Comparison of ENCODE assay signal across 9 cellular contexts in the genomic region with DNA sequence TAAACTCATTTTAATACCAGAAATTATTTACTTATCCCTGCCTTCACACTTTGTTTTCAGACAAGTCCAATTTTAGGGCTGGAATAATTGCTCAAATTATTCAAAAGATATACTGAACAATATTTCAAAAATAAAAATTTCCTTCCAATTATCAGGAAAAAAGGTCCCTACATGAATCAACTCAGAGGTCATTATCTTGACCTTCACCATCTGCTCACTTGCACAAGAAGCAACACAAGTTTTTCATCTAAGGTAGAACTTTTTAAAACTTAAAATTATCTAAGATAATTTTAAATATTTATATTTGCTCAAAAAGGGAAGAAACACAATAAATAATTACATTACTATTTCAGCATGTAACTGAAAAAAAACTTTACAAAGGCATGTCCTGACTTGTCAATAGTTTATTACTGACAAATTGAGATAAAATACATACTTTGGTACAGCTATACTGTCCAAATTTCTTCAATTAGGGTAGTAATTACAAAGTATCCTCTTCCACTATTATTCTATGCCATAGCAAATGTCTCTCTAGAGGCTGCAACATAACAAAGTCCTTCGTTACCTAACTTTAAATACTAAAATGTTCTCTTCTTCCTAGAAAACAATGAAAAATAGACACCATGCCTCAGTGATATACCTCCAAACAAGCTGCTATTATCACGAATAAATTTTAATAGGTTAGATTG. TPM values are rescaled to one million over a fixed set of nuclear protein-coding genes. Genes with fewer than 3 reads are reported as not detected.
A peak's percentile ranks its signal among the peaks of the same experiment; 100 is the strongest.
DNase-seq lines count a peak whose midpoint lies in the region; ATAC-seq and TF ChIP-seq lines count a peak whose summit lies in the region.
"Had no signal": no experiment of that assay in that cellular context is flagged by ENCODE, and none has a peak within 500 bp of the region (broad histone marks: within the 10 kb centered on the region; RNA-seq: fewer than 3 reads in every experiment).

No MANE protein-coding gene starts in this region.

- ATAC-seq in CD8-positive, alpha-beta T cell = no peak
- no peak for ATAC-seq in natural killer cell treated with Interleukin-12 subunit alpha and Interleukin-12 subunit beta and Interleukin-15 and Interleukin-18, amount 100 ng/mL, for 72 hours
- ATAC-seq in HG03342 (IDR thresholded peaks at IDR 0.05; ENCODE audit: unreplicated experiment) = no peak

- peak overlapping the region; percentile 95 for H3K4me3 Mint-ChIP-seq in CD8-positive, alpha-beta T cell
- H3K4me3 Mint-ChIP-seq in natural killer cell treated with Interleukin-12 subunit alpha and Interleukin-12 subunit beta and Interleukin-15 and Interleukin-18, amount 100 ng/mL, for 72 hours = peak overlapping the region; percentile 91

- no peak overlapping the region for H3K9ac ChIP-seq in HUES64 (ENCODE audit: low read depth, low read length)

- intact Hi-C loops in CD8-positive, alpha-beta T cell (cut with DNase I, micrococcal nuclease) = loop anchor here in 1 of 2 experiments (5.0 kb wide), 1 partner anchor 128 kb away; no protein-coding TSS in a partner anchor
- intact Hi-C loops in cardiac septum (cut with DNase I) = no loop called here

- peaks cover 46% of the 10 kb centered on the region for H3K4me1 Mint-ChIP-seq in CD8-positive, alpha-beta T cell (ENCODE audit: low read depth)
- H3K4me1 Mint-ChIP-seq in natural killer cell treated with Interleukin-12 subunit alpha and Interleukin-12 subunit beta and Interleukin-15 and Interleukin-18, amount 100 ng/mL, for 72 hours (ENCODE audit: low read depth in 2 of 2) = peaks cover 27 to 40% of the 10 kb centered on the region in 2 donors

- no peaks in the 10 kb centered on the region for H3K27me3 Mint-ChIP-seq in CD8-positive, alpha-beta T cell (ENCODE audit: low read depth)
- H3K27me3 Mint-ChIP-seq in natural killer cell treated with Interleukin-12 subunit alpha and Interleukin-12 subunit beta and Interleukin-15 and Interleukin-18, amount 100 ng/mL, for 72 hours = no peaks in the 10 kb centered on the region

- no peak overlapping the region for H3K4me3 ChIP-seq in CD8-positive, alpha-beta T cell (ENCODE audit: low read depth, low read length)
- H3K4me3 ChIP-seq in HUES64 (ENCODE audit: low read length) (peak overlapping the region; percentile 96; the same call in 1 of the 2 replicates), astrocyte of the spinal cord (ENCODE audit: low read depth, low read length) (peak overlapping the region; percentile 83)

- H3K27ac Mint-ChIP-seq in CD8-positive, alpha-beta T cell = peak overlapping the region; percentile 22
- no peak overlapping the region for H3K27ac Mint-ChIP-seq in natural killer cell treated with Interleukin-12 subunit alpha and Interleukin-12 subunit beta and Interleukin-15 and Interleukin-18, amount 100 ng/mL, for 72 hours

- DNase-seq in CD8-positive, alpha-beta T cell = no peak
- DNase-seq in astrocyte of the spinal cord (ENCODE audit: low read depth, low spot score) (no peak), A172 (ENCODE audit: low spot score) (no peak), cardiac septum (ENCODE audit: low spot score) (no peak), pons (ENCODE audit: low spot score) (no peak)
- DNase-seq in natural killer cell treated with Interleukin-12 subunit alpha and Interleukin-12 subunit beta and Interleukin-15 and Interleukin-18, amount 100 ng/mL, for 72 hours (ENCODE audit: low spot score) = no peak
- DNase-seq: H7 had no signal

- no peaks in the 10 kb centered on the region for H3K9me3 Mint-ChIP-seq in CD8-positive, alpha-beta T cell
- no peaks in the 10 kb centered on the region for H3K9me3 Mint-ChIP-seq in natural killer cell treated with Interleukin-12 subunit alpha and Interleukin-12 subunit beta and Interleukin-15 and Interleukin-18, amount 100 ng/mL, for 72 hours

- 84% methylated on average over 1 of the region's 2 CpGs for WGBS in HUES64

- H3K9me3 ChIP-seq in CD8-positive, alpha-beta T cell (ENCODE audit: low read length) = no peaks in the 10 kb centered on the region
- no peaks in the 10 kb centered on the region for H3K9me3 ChIP-seq in HUES64 (ENCODE audit: insufficient read depth, low read depth, low read length)

- H3K27me3 ChIP-seq in CD8-positive, alpha-beta T cell (ENCODE audit: insufficient read depth, low read length) = no peaks in the 10 kb centered on the region
- peaks cover 18% of the 10 kb centered on the region; the same call in 1 of the 2 replicates for H3K27me3 ChIP-seq in HUES64 (ENCODE audit: insufficient read depth, low read length)

- POLR2A ChIA-PET in CD8-positive, alpha-beta T cell (lab: Charles Lee) = interaction anchor here (1.1 kb wide), 2 partner anchors 61 to 120 kb away, joined by 3 to 7 read pairs; no protein-coding TSS in a partner anchor

- CTCF ChIA-PET in CD8-positive, alpha-beta T cell (lab: Charles Lee) = interaction anchor here (0.6 to 1.4 kb wide), 4 partner anchors 11 to 79 kb away, joined by 3 to 5 read pairs (median 4); no protein-coding TSS in a partner anchor

- H3K36me3 Mint-ChIP-seq in CD8-positive, alpha-beta T cell = peaks cover 21% of the 10 kb centered on the region
- no peaks in the 10 kb centered on the region for H3K36me3 Mint-ChIP-seq in natural killer cell treated with Interleukin-12 subunit alpha and Interleukin-12 subunit beta and Interleukin-15 and Interleukin-18, amount 100 ng/mL, for 72 hours

- no peak overlapping the region for H3K27ac ChIP-seq in CD8-positive, alpha-beta T cell (ENCODE audit: low read depth, low read length)
- H3K27ac ChIP-seq in HUES64 (ENCODE audit: low read depth, low read length) = no peak overlapping the region

- peaks cover 29% of the 10 kb centered on the region for H3K4me1 ChIP-seq in CD8-positive, alpha-beta T cell (ENCODE audit: insufficient read depth, low read length)
- H3K4me1 ChIP-seq in HUES64 (ENCODE audit: insufficient read depth, low read length) = peaks cover 19% of the 10 kb centered on the region

- in situ Hi-C loops in astrocyte of the spinal cord (cut with HindIII; ENCODE audit: low sequenced_read_pairs) = no loop called here

- no peak for TF ChIP-seq CTCF in CD8-positive, alpha-beta T cell (IDR thresholded peaks at IDR 0.05)
- no peak for TF ChIP-seq CTCF in astrocyte of the spinal cord (IDR thresholded peaks at IDR 0.05; ENCODE audit: low read depth, low read length)

- H3K36me3 ChIP-seq in CD8-positive, alpha-beta T cell (ENCODE audit: insufficient read depth, low read length) = no peaks in the 10 kb centered on the region
- no peaks in the 10 kb centered on the region for H3K36me3 ChIP-seq in HUES64 (ENCODE audit: insufficient read depth, low read length)

RNA-seq across cellular contexts. Expression of a gene that starts 2.4 kb away (rescaled TPM):
- 10 to 100 TPM; 86.2 to 89.0 TPM for total RNA-seq in CD8-positive, alpha-beta T cell
- polyA plus RNA-seq in HUES64 (2013, experiment 1 of 2) = 2.9 TPM
- polyA plus RNA-seq in HUES64 (2013, experiment 2 of 2) = 5.2 TPM
- 10 to 100 TPM; 35.7 to 47.4 TPM for total RNA-seq in natural killer cell treated with Interleukin-12 subunit alpha and Interleukin-12 subunit beta and Interleukin-15 and Interleukin-18, amount 100 ng/mL, for 72 hours
- total RNA-seq in A172 (2014; rRNA removed; shearing (Covaris generic)) = 4.7 and 5.0 TPM in 2 replicates
- total RNA-seq in cardiac septum = 6.6 TPM
